In genomic region chr5:68239485-68239884, GRCh38 we compare ENCODE assay signal across 9 cellular contexts. TPM values are rescaled to one million over a fixed set of nuclear protein-coding genes. Genes with fewer than 3 reads are reported as not detected.
DNase-seq lines count a peak whose midpoint lies in the region; ATAC-seq and TF ChIP-seq lines count a peak whose summit lies in the region.
"Had no signal": no experiment of that assay in that cellular context is flagged by ENCODE, and none has a peak within 500 bp of the region (broad histone marks: within the 10 kb centered on the region; RNA-seq: fewer than 3 reads in every experiment).

No MANE protein-coding gene starts in this region.

- H3F3A ChIP-seq in PC-9 (ENCODE audit: insufficient read depth, low read depth), result peaks cover 4% of the 10 kb centered on the region; the same call in 1 of the 2 replicates

- POLR2A ChIA-PET in PC-9 (lab: Charles Lee; ENCODE audit: unreplicated experiment), result interaction anchor here (0.5 kb wide), 1 partner anchor 490 kb away, joined by 4 read pairs; no protein-coding TSS in a partner anchor

- no peaks in the 10 kb centered on the region for H4K20me1 ChIP-seq in PC-9 (ENCODE audit: insufficient read depth)

- H3K9me3 ChIP-seq in parathyroid adenoma (ENCODE audit: control insufficient read depth, low read length) (no peaks in the 10 kb centered on the region), testis (no peaks in the 10 kb centered on the region), PC-9 (ENCODE audit: insufficient read depth, low read depth) (no peaks in the 10 kb centered on the region)

- 24 to 60% methylated on average over 7 of the region's 7 CpGs for WGBS in testis, 2 donors

- H3K27ac ChIP-seq in parathyroid adenoma (no peak overlapping the region), testis (no peak overlapping the region), PC-9 (no peak overlapping the region)

- peak overlapping the region; percentile 7 for H3K4me3 ChIP-seq in parathyroid adenoma (ENCODE audit: low read depth, low read length)
- H3K4me3 ChIP-seq in testis, result no peak overlapping the region
- no peak overlapping the region for H3K4me3 ChIP-seq in PC-9

- no TSS peak for BruUV-seq in PC-9 (replicated peaks; lab: Mats Ljungman, UMichigan)

- intact Hi-C loops in testis (cut with DNase I; ENCODE audit: low total_unique reads), result no loop called here
- intact Hi-C loops in PC-9 (cut with micrococcal nuclease; ENCODE audit: unreplicated experiment), result no loop called here

- H3K4me1 ChIP-seq in parathyroid adenoma, result peaks cover 10% of the 10 kb centered on the region
- H3K4me1 ChIP-seq in testis, result peaks cover 18% of the 10 kb centered on the region
- no peaks in the 10 kb centered on the region for H3K4me1 ChIP-seq in PC-9 (replicated peaks; ENCODE audit: insufficient read depth)

- H3K79me2 ChIP-seq in parathyroid adenoma, result peaks cover 19% of the 10 kb centered on the region
- H3K79me2 ChIP-seq in PC-9 (ENCODE audit: low read depth), result no peaks in the 10 kb centered on the region

- peak; percentile 96 for ATAC-seq in GM21825 (IDR thresholded peaks at IDR 0.05; ENCODE audit: unreplicated experiment)
- ATAC-seq: HCT116 had no signal

- CTCF ChIA-PET in PC-9 (lab: Charles Lee), result no interaction called here

- peak overlapping the region; percentile 5 for H2AFZ ChIP-seq in parathyroid adenoma
- no peak overlapping the region for H2AFZ ChIP-seq in PC-9

- H3K36me3 ChIP-seq in parathyroid adenoma (ENCODE audit: control insufficient read depth, insufficient read depth, low read length), result no peaks in the 10 kb centered on the region
- no peaks in the 10 kb centered on the region for H3K36me3 ChIP-seq in testis (ENCODE audit: low read depth, missing control alignments)
- no peaks in the 10 kb centered on the region for H3K36me3 ChIP-seq in PC-9 (ENCODE audit: low read depth)

- no peaks in the 10 kb centered on the region for H3K9me2 ChIP-seq in PC-9 (ENCODE audit: insufficient read depth)

- in situ Hi-C loops in Caki2 (cut with HindIII; ENCODE audit: low pct_unique_long_range_greater_than_20kb, low sequenced_read_pairs), result no loop called here

- H3K27me3 ChIP-seq in parathyroid adenoma (ENCODE audit: control insufficient read depth, insufficient read depth, low read length) (no peaks in the 10 kb centered on the region), testis (no peaks in the 10 kb centered on the region), PC-9 (ENCODE audit: insufficient read depth, low read depth) (no peaks in the 10 kb centered on the region)

- H3K4me2 ChIP-seq in parathyroid adenoma (ENCODE audit: low read length) (no peak overlapping the region), PC-9 (no peak overlapping the region)

- TF ChIP-seq CTCF in parathyroid adenoma (IDR thresholded peaks at IDR 0.05) (no peak), testis (IDR thresholded peaks at IDR 0.05) (no peak), PC-9 (conservative IDR thresholded peaks at IDR 0.05) (no peak)

- TF ChIP-seq POLR2A in testis (IDR thresholded peaks at IDR 0.05), result no peak

- no peak overlapping the region for H3K9ac ChIP-seq in parathyroid adenoma

- DNase-seq in Caki2 (ENCODE audit: low read depth) (peak; percentile 72), MV-4-11 (lab: John Stamatoyannopoulos, UW) (peak; percentile 94), fibroblast of gingiva (ENCODE audit: low read depth) (peak; percentile 87), testis (peak; percentile 77), PC-9 (no peak)
- peak; percentile 84 for DNase-seq in activated CD8-positive, alpha-beta memory T cell treated with anti-CD3 and anti-CD28 coated beads, Interleukin-2, amount 50 U/mL, for 48 hours

RNA-seq across cellular contexts. Expression of gene PIK3R1, which starts 23.9 kb away (rescaled TPM):
- total RNA-seq in Caki2 (2014; rRNA removed; shearing (Covaris generic); ENCODE audit: low replicate concordance), result 14.4 and 18.0 TPM in 2 replicates
- total RNA-seq in testis, result 10 to 100 TPM; 48.1 to 63.7 TPM
- 16.9 TPM for polyA plus RNA-seq in testis (ENCODE audit: insufficient read depth, low read depth, low replicate concordance)
- total RNA-seq in PC-9 (2021), result 15.1 and 15.9 TPM in 2 replicates

Comparison
In these comparisons a context has a peak if more than half of its experiments do, and no peak if none do; other contexts are left out.
1. DNase-seq: peak in Caki2 (single experiment), MV-4-11 (single experiment), activated CD8-positive, alpha-beta memory T cell treated with anti-CD3 and anti-CD28 coated beads, Interleukin-2, amount 50 U/mL, for 48 hours (single experiment), fibroblast of gingiva (single experiment) and testis (single experiment); none in PC-9 (0 of 2).